19 cellular contexts compared by ENCODE assay signal in the genomic region with DNA sequence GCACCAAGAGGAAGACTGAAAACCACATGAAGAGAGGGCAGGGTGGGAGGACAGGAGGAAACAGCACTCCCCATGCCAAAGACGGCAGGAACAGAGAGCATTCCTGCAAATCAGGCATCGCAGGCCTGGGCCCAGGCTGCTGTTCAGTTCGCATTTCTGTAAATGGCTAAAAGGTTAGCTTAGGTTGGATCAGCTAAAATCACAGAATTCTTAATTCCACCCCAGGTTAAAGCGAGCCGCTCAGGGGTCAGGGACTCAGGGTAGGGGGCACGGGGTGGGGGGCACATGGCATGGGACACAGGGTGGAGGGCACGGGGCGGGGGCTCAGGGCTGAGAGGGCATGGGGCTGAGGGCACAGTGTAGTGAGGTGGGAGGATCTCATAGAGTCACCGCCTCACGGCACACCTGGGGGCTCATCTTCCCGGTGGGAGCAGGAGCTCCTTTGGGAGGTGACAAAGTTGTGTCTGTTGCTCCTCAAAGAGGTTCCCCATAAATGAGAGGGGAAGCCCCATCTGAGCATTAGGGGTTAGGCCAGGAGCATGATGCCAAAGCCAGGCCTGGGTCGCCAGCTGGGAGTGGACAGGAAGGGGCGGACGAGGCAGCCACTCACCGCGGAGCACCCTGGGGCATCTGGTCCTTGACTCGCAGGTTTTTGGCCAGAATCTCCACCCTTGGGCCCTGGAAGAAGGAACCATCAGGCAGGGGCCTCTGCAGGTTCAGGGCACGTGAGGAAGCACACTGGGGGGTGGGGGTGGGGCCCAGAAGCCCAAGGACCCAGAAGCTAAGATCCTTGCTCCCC.
DNase-seq lines count a peak whose midpoint lies in the region; ATAC-seq and TF ChIP-seq lines count a peak whose summit lies in the region.
"Had no signal": no experiment of that assay in that cellular context is flagged by ENCODE, and none has a peak within 500 bp of the region (broad histone marks: within the 10 kb centered on the region; RNA-seq: fewer than 3 reads in every experiment).

No MANE protein-coding gene starts in this region.

- peak overlapping the region; percentile 65 for H3K27ac Mint-ChIP-seq in T-helper 2 cell treated with Interferon-gamma antibody and Interleukin-4, amounts not matched to agents 5 μg/mL and 100 μg/mL, for 36 hours
- peak overlapping the region; percentile 64 for H3K27ac Mint-ChIP-seq in nephron progenitor cell

- intact Hi-C loops in ascending aorta (cut with DNase I): no loop called here
- intact Hi-C loops in head of caudate nucleus (cut with DNase I): no loop called here

- H3K27me3 Mint-ChIP-seq in T-helper 2 cell treated with Interferon-gamma antibody and Interleukin-4, amounts not matched to agents 5 μg/mL and 100 μg/mL, for 36 hours (ENCODE audit: low read depth): no peaks in the 10 kb centered on the region
- H3K27me3 Mint-ChIP-seq in nephron progenitor cell (ENCODE audit: low read depth, poor library complexity): no peaks in the 10 kb centered on the region

- peaks cover 71 to 89% of the 10 kb centered on the region in 2 donors for H3K36me3 ChIP-seq in ascending aorta
- H3K36me3 ChIP-seq: prostate gland had no signal

- H3K4me3 Mint-ChIP-seq in T-helper 2 cell treated with Interferon-gamma antibody and Interleukin-4, amounts not matched to agents 5 μg/mL and 100 μg/mL, for 36 hours: no peak overlapping the region
- H3K4me3 Mint-ChIP-seq in nephron progenitor cell: no peak overlapping the region

- H3K4me3 ChIP-seq in NB4 (ENCODE audit: low read depth, low read length) (no peak overlapping the region), ascending aorta (no peak overlapping the region)
- H3K4me3 ChIP-seq: heart right ventricle, prostate gland had no signal

- no peaks in the 10 kb centered on the region for H3K9me3 ChIP-seq in ascending aorta
- H3K9me3 ChIP-seq: heart right ventricle, prostate gland had no signal

- peaks cover 7% of the 10 kb centered on the region for H3K36me3 Mint-ChIP-seq in T-helper 2 cell treated with Interferon-gamma antibody and Interleukin-4, amounts not matched to agents 5 μg/mL and 100 μg/mL, for 36 hours (ENCODE audit: low read depth)
- peaks cover 4% of the 10 kb centered on the region for H3K36me3 Mint-ChIP-seq in nephron progenitor cell (ENCODE audit: low read depth)

- ATAC-seq in HG03196 (IDR thresholded peaks at IDR 0.05; ENCODE audit: unreplicated experiment): no peak
- no peak for ATAC-seq in GM21360 (IDR thresholded peaks at IDR 0.05; ENCODE audit: unreplicated experiment)

- H3K4me1 ChIP-seq in ascending aorta: peaks cover 0 to 3% of the 10 kb centered on the region in 2 donors
- H3K4me1 ChIP-seq: prostate gland had no signal

- no peaks in the 10 kb centered on the region for H3K9me3 Mint-ChIP-seq in T-helper 2 cell treated with Interferon-gamma antibody and Interleukin-4, amounts not matched to agents 5 μg/mL and 100 μg/mL, for 36 hours
- H3K9me3 Mint-ChIP-seq in nephron progenitor cell: no peaks in the 10 kb centered on the region

- TF ChIP-seq CTCF in NB4 (IDR thresholded peaks at IDR 0.05; ENCODE audit: low read depth, low read length) (no peak), ascending aorta (IDR thresholded peaks at IDR 0.05) (no peak), nephron progenitor cell (IDR thresholded peaks at IDR 0.05) (no peak)

- H3K27ac ChIP-seq in ascending aorta: peak overlapping the region; percentile 2 to 18
- H3K27ac ChIP-seq: heart right ventricle, prostate gland, VCaP had no signal

- peaks cover 5% of the 10 kb centered on the region for H3K4me1 Mint-ChIP-seq in T-helper 2 cell treated with Interferon-gamma antibody and Interleukin-4, amounts not matched to agents 5 μg/mL and 100 μg/mL, for 36 hours (ENCODE audit: low read depth)
- peaks cover 20% of the 10 kb centered on the region for H3K4me1 Mint-ChIP-seq in nephron progenitor cell

- no peak for TF ChIP-seq POLR2A in NB4 (IDR thresholded peaks at IDR 0.05; ENCODE audit: extremely low read depth, insufficient read length)

- no peaks in the 10 kb centered on the region for H3K27me3 ChIP-seq in ascending aorta
- H3K27me3 ChIP-seq: heart right ventricle had no signal

- no peak for DNase-seq in T-helper 2 cell treated with Interferon-gamma antibody and Interleukin-4, amounts not matched to agents 5 μg/mL and 100 μg/mL, for 36 hours (ENCODE audit: low spot score)
- DNase-seq in T-helper 2 cell (no peak), NB4 (ENCODE audit: low read depth) (peak; percentile 36), ascending aorta (ENCODE audit: low spot score in 2 of 2) (no peak), nephron progenitor cell (no peak), head of caudate nucleus (no peak)
- DNase-seq: 8988T; activated CD8-positive, alpha-beta memory T cell treated with anti-CD3 and anti-CD28 coated beads, Interleukin-2, amount 50 U/mL, for 48 hours; COR-L47; dermis blood vessel endothelial cell; heart right ventricle; KG1; kidney glomerular epithelial cell; NCI-H1417 treated with DMSO at 0.1 percent for 48 hours; stimulated activated CD4-positive, alpha-beta T cell treated with anti-CD3 and anti-CD28 coated beads, Interleukin-12 subunit alpha, Interleukin-12 subunit beta, amount 100 ng/mL, for 4 hours had no signal
